14 cellular contexts compared by ENCODE assay signal in the genomic region with DNA sequence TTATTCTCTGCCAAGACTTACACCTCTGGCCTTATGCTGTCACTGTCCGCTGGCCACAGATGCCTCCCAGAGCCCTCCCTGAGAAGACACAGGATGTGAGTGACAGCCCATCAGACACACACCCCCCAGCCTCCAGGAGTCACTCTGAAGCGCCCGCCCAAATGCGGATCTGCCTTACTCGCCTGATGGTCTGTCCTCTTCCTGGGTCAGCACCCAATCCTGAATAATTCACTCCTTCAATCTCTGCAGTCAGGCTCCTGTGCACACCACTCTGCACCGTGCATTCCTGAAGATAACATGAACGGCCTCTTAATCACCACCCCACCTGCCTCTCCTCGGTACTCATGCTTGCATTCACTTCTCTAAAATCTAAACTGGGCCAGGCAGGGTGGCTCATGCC. TPM values are rescaled to one million over a fixed set of nuclear protein-coding genes. Genes with fewer than 3 reads are reported as not detected.
DNase-seq lines count a peak whose midpoint lies in the region; ATAC-seq, FAIRE-seq and TF ChIP-seq lines count a peak whose summit lies in the region.
"Had no signal": no experiment of that assay in that cellular context is flagged by ENCODE, and none has a peak within 500 bp of the region (broad histone marks: within the 10 kb centered on the region; RNA-seq: fewer than 3 reads in every experiment).

No MANE protein-coding gene starts in this region.

- H3K9me3 ChIP-seq in astrocyte (ENCODE audit: insufficient read depth, low read depth, low read length) (no peaks in the 10 kb centered on the region), spleen (no peaks in the 10 kb centered on the region)
- H3K9me3 ChIP-seq: esophagus muscularis mucosa had no signal

- H3K36me3 Mint-ChIP-seq in activated naive CD8-positive, alpha-beta T cell = no peaks in the 10 kb centered on the region
- H3K36me3 Mint-ChIP-seq in activated naive CD8-positive, alpha-beta T cell treated with anti-CD3 and anti-CD28 coated beads for 36 hours = no peaks in the 10 kb centered on the region
- peaks cover 2% of the 10 kb centered on the region for H3K36me3 Mint-ChIP-seq in astrocyte (ENCODE audit: low read depth, unreplicated experiment)
- H3K36me3 Mint-ChIP-seq in stimulated activated naive B cell treated with anti-CD40 and anti-IgM and Interleukin-4, amounts not matched to agents 10 μg/mL and 1 μg/mL and 100 μg/mL, for 72 hours = peaks cover 5 to 12% of the 10 kb centered on the region in 2 donors

- no peak overlapping the region for H2AFZ ChIP-seq in astrocyte (ENCODE audit: low read depth, low read length)

- H3K27ac Mint-ChIP-seq in activated naive CD8-positive, alpha-beta T cell = peak overlapping the region; percentile 46
- no peak overlapping the region for H3K27ac Mint-ChIP-seq in activated naive CD8-positive, alpha-beta T cell treated with anti-CD3 and anti-CD28 coated beads for 36 hours
- no peak overlapping the region for H3K27ac Mint-ChIP-seq in astrocyte (ENCODE audit: unreplicated experiment)
- H3K27ac Mint-ChIP-seq in stimulated activated naive B cell treated with anti-CD40 and anti-IgM and Interleukin-4, amounts not matched to agents 10 μg/mL and 1 μg/mL and 100 μg/mL, for 72 hours = peak overlapping the region; percentile 83

- DNase-seq in activated naive CD8-positive, alpha-beta T cell treated with anti-CD3 and anti-CD28 coated beads for 36 hours = no peak
- peak; percentile 14 for DNase-seq in astrocyte (ENCODE audit: low read depth)
- DNase-seq in left kidney (ENCODE audit: low read depth, low spot score) = peak; percentile 68
- no peak for DNase-seq in stimulated activated naive B cell treated with anti-CD40 and anti-IgM and Interleukin-4, amounts not matched to agents 10 μg/mL and 1 μg/mL and 100 μg/mL, for 72 hours
- no peak for DNase-seq in medulla oblongata (ENCODE audit: extremely low spot score)
- DNase-seq in coronary artery (ENCODE audit: low spot score) = no peak
- no peak for DNase-seq in spleen
- DNase-seq: activated CD4-positive, alpha-beta T cell treated with anti-CD3 and anti-CD28 coated beads, Interleukin-2, amount 50 U/mL, for 1 hour; activated gamma-delta T cell treated with Interleukin-2 at 50 U/mL for 16 hours; cerebellar nuclear complex; NCI-H2029 treated with DMSO at 0.1 percent for 48 hours had no signal

- no peak for TF ChIP-seq CTCF in astrocyte (IDR thresholded peaks at IDR 0.05; ENCODE audit: insufficient read depth, low read depth, low read length)
- TF ChIP-seq CTCF in coronary artery (IDR thresholded peaks at IDR 0.05) = no peak
- TF ChIP-seq CTCF in spleen (IDR thresholded peaks at IDR 0.05 in 8 of 11, conservative IDR thresholded peaks at IDR 0.05 in 3 of 11) = no peak

- H3K27me3 Mint-ChIP-seq in activated naive CD8-positive, alpha-beta T cell = no peaks in the 10 kb centered on the region
- H3K27me3 Mint-ChIP-seq in activated naive CD8-positive, alpha-beta T cell treated with anti-CD3 and anti-CD28 coated beads for 36 hours = no peaks in the 10 kb centered on the region
- no peaks in the 10 kb centered on the region for H3K27me3 Mint-ChIP-seq in astrocyte (ENCODE audit: low read depth, unreplicated experiment)
- H3K27me3 Mint-ChIP-seq in stimulated activated naive B cell treated with anti-CD40 and anti-IgM and Interleukin-4, amounts not matched to agents 10 μg/mL and 1 μg/mL and 100 μg/mL, for 72 hours = no peaks in the 10 kb centered on the region

- H3K9me3 Mint-ChIP-seq in activated naive CD8-positive, alpha-beta T cell (ENCODE audit: low read depth) = no peaks in the 10 kb centered on the region
- no peaks in the 10 kb centered on the region for H3K9me3 Mint-ChIP-seq in activated naive CD8-positive, alpha-beta T cell treated with anti-CD3 and anti-CD28 coated beads for 36 hours
- H3K9me3 Mint-ChIP-seq in astrocyte (ENCODE audit: unreplicated experiment) = no peaks in the 10 kb centered on the region
- H3K9me3 Mint-ChIP-seq in stimulated activated naive B cell treated with anti-CD40 and anti-IgM and Interleukin-4, amounts not matched to agents 10 μg/mL and 1 μg/mL and 100 μg/mL, for 72 hours = no peaks in the 10 kb centered on the region

- H3K4me1 Mint-ChIP-seq in activated naive CD8-positive, alpha-beta T cell (ENCODE audit: low read depth) = peaks cover 45% of the 10 kb centered on the region
- peaks cover 28% of the 10 kb centered on the region for H3K4me1 Mint-ChIP-seq in activated naive CD8-positive, alpha-beta T cell treated with anti-CD3 and anti-CD28 coated beads for 36 hours
- peaks cover 26% of the 10 kb centered on the region for H3K4me1 Mint-ChIP-seq in astrocyte (ENCODE audit: low read depth, unreplicated experiment)
- peaks cover 31 to 42% of the 10 kb centered on the region in 2 donors for H3K4me1 Mint-ChIP-seq in stimulated activated naive B cell treated with anti-CD40 and anti-IgM and Interleukin-4, amounts not matched to agents 10 μg/mL and 1 μg/mL and 100 μg/mL, for 72 hours

- no peak overlapping the region for H3K9ac ChIP-seq in astrocyte (ENCODE audit: low read length)
- H3K9ac ChIP-seq: KMS-11 had no signal

- H3K4me3 Mint-ChIP-seq in activated naive CD8-positive, alpha-beta T cell = no peak overlapping the region
- H3K4me3 Mint-ChIP-seq in activated naive CD8-positive, alpha-beta T cell treated with anti-CD3 and anti-CD28 coated beads for 36 hours = no peak overlapping the region
- no peak overlapping the region for H3K4me3 Mint-ChIP-seq in astrocyte (ENCODE audit: unreplicated experiment)
- H3K4me3 Mint-ChIP-seq in stimulated activated naive B cell treated with anti-CD40 and anti-IgM and Interleukin-4, amounts not matched to agents 10 μg/mL and 1 μg/mL and 100 μg/mL, for 72 hours = no peak overlapping the region

- peak; percentile 59 to 60 for ATAC-seq in stimulated activated naive B cell treated with anti-CD40 and anti-IgM and Interleukin-4, amounts not matched to agents 10 μg/mL and 1 μg/mL and 100 μg/mL, for 72 hours (replicated peaks)

- peaks cover 80% of the 10 kb centered on the region for H3K79me2 ChIP-seq in astrocyte (ENCODE audit: insufficient read depth, low read length)

- WGBS in spleen, 5 donors = 68 to 81% (median 77%) methylated on average over 8 of the region's 8 CpGs

- FAIRE-seq in astrocyte (lab: Jason Lieb, UNC) = no peak

- H4K20me1 ChIP-seq in astrocyte (ENCODE audit: insufficient read depth, low read length) = peaks cover 80% of the 10 kb centered on the region

- H3K27me3 ChIP-seq in astrocyte (ENCODE audit: insufficient read depth, low read length) (no peaks in the 10 kb centered on the region), spleen (replicated peaks in 1 of 7) (no peaks in the 10 kb centered on the region)
- H3K27me3 ChIP-seq: esophagus muscularis mucosa had no signal

- TF ChIP-seq POLR2A in spleen (IDR thresholded peaks at IDR 0.05) = no peak

- H3K4me3 ChIP-seq in astrocyte (ENCODE audit: insufficient read depth, low read depth, low read length) = no peak overlapping the region
- H3K4me3 ChIP-seq in coronary artery = no peak overlapping the region
- H3K4me3 ChIP-seq in spleen = no peak overlapping the region
- H3K4me3 ChIP-seq: esophagus muscularis mucosa had no signal

- H3K27ac ChIP-seq in astrocyte (ENCODE audit: low read depth, low read length) (no peak overlapping the region), coronary artery (no peak overlapping the region), spleen (no peak overlapping the region)
- H3K27ac ChIP-seq: esophagus muscularis mucosa, KMS-11 had no signal

- intact Hi-C loops in spleen (cut with DNase I; ENCODE audit: low total_unique reads) = no loop called here

- H3K36me3 ChIP-seq in astrocyte (ENCODE audit: insufficient read depth, low read length) (no peaks in the 10 kb centered on the region), spleen (peaks cover 0 to 6% (median 0%) of the 10 kb centered on the region in 6 donors)
- H3K36me3 ChIP-seq: esophagus muscularis mucosa had no signal

- H3K4me1 ChIP-seq in astrocyte (ENCODE audit: insufficient read depth, low read length) = no peaks in the 10 kb centered on the region
- H3K4me1 ChIP-seq in spleen = peaks cover 0 to 49% (median 19%) of the 10 kb centered on the region in 6 donors

- no peak overlapping the region for H3K4me2 ChIP-seq in astrocyte (ENCODE audit: low read length)
- H3K4me2 ChIP-seq: KMS-11 had no signal

RNA-seq across cellular contexts. Expression of a gene that starts 14.6 kb away (rescaled TPM):
- total RNA-seq in activated naive CD8-positive, alpha-beta T cell treated with anti-CD3 and anti-CD28 coated beads for 36 hours = 10 to 100 TPM; 30.4 to 31.0 TPM
- total RNA-seq in astrocyte = 181 and 197 TPM in 2 replicates
- total RNA-seq in spleen = 10 to 100 TPM; 55.9 to 70.7 (median 62.5) TPM
- 10 to 100 TPM; 28.8 to 36.4 (median 30.3) TPM for polyA plus RNA-seq in spleen

Comparison
In these comparisons a context has a peak if more than half of its experiments do, and no peak if none do; other contexts are left out.
1. H3K27ac Mint-ChIP-seq: peak in activated naive CD8-positive, alpha-beta T cell (single experiment) and stimulated activated naive B cell treated with anti-CD40 and anti-IgM and Interleukin-4, amounts not matched to agents 10 μg/mL and 1 μg/mL and 100 μg/mL, for 72 hours (single experiment); none in activated naive CD8-positive, alpha-beta T cell treated with anti-CD3 and anti-CD28 coated beads for 36 hours (single experiment) and astrocyte (single experiment).
2. DNase-seq: peak in astrocyte (single experiment) and left kidney (single experiment); none in activated naive CD8-positive, alpha-beta T cell treated with anti-CD3 and anti-CD28 coated beads for 36 hours (single experiment), stimulated activated naive B cell treated with anti-CD40 and anti-IgM and Interleukin-4, amounts not matched to agents 10 μg/mL and 1 μg/mL and 100 μg/mL, for 72 hours (single experiment), medulla oblongata (single experiment), coronary artery (single experiment) and spleen (single experiment).